Comparison of ENCODE assay signal across 11 cellular contexts in the genomic region with DNA sequence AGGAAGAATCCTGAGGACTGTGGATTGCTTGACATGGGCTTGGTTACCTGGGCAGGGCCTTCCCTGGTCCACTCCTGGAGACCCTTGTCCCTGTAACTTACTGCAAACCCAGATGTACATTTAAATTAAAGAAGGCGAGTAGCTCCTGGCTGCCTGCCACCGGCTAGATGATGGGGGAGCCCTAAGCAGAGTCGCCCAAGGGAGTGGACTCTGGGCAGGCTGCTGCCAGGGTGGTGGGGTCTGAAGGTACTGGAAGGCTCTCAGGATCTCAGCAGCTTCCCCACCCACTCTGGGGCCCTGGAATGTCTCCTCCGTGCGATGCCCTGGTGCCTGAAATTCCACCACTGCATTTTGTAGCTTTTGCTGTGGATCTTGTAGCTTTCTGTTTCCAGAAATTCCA.
DNase-seq lines count a peak whose midpoint lies in the region; ATAC-seq, FAIRE-seq and TF ChIP-seq lines count a peak whose summit lies in the region.
"Had no signal": no experiment of that assay in that cellular context is flagged by ENCODE, and none has a peak within 500 bp of the region (broad histone marks: within the 10 kb centered on the region; RNA-seq: fewer than 3 reads in every experiment).

No MANE protein-coding gene starts in this region.

- TF ChIP-seq EP300 in HepG2 (IDR thresholded peaks at IDR 0.05; ENCODE audit: low read depth in 2 of 2, low read length in 2 of 2) (no peak), HepG2 (CRISPR knock-in tag; IDR thresholded peaks at IDR 0.05; ENCODE audit: borderline replicate concordance) (no peak)

- H3K9ac ChIP-seq in adipocyte (ENCODE audit: low read length) (no peak overlapping the region), HepG2 (ENCODE audit: insufficient read depth, low read depth, low read length) (no peak overlapping the region)

- TF ChIP-seq POLR2A in HepG2 (IDR thresholded peaks at IDR 0.05; ENCODE audit: insufficient read depth in 1 of 2, low read depth in 2 of 2, low read length in 2 of 2), result no peak

- BruUV-seq in HepG2 (replicated peaks; lab: Mats Ljungman, UMichigan), result no TSS peak

- no peak overlapping the region for H3K27ac ChIP-seq in HepG2 (ENCODE audit: extremely low read length, insufficient read depth, low read length)
- H3K27ac ChIP-seq: gastrocnemius medialis had no signal

- ATAC-seq in HepG2 (peak; percentile 41), HG02884 (IDR thresholded peaks at IDR 0.05; ENCODE audit: unreplicated experiment) (no peak), GM21786 (IDR thresholded peaks at IDR 0.05; ENCODE audit: unreplicated experiment) (no peak), GM18870 (IDR thresholded peaks at IDR 0.05; ENCODE audit: unreplicated experiment) (no peak)
- ATAC-seq: gastrocnemius medialis, natural killer cell had no signal

- CTCF ChIA-PET in HepG2 (lab: Yijun Ruan, JAX; ENCODE audit: low intra/inter-chr PET ratio, low total read pairs), result no interaction called here

- H3K27me3 ChIP-seq in adipocyte (replicated peaks; ENCODE audit: control insufficient read depth, insufficient read depth, low read length), result no peaks in the 10 kb centered on the region
- peaks cover 0 to 4% of the 10 kb centered on the region in 2 experiments; a peak in 2 of 5 replicates for H3K27me3 ChIP-seq in HepG2 (ENCODE audit: control insufficient read depth in 1 of 2, insufficient read depth in 2 of 2, low read length in 2 of 2)

- H3K79me2 ChIP-seq in HepG2 (ENCODE audit: insufficient read depth, low read length), result no peaks in the 10 kb centered on the region

- H3K4me3 ChIP-seq in adipocyte (ENCODE audit: low read length) (no peak overlapping the region), HepG2 (replicated peaks in 1 of 3; ENCODE audit: insufficient read depth in 1 of 3, low read depth in 2 of 3, low read length in 3 of 3) (no peak overlapping the region)
- H3K4me3 ChIP-seq: gastrocnemius medialis had no signal

- H3K9me3 ChIP-seq in adipocyte (ENCODE audit: control insufficient read depth, low read length) (peaks cover 3% of the 10 kb centered on the region), HepG2 (ENCODE audit: low read length) (no peaks in the 10 kb centered on the region)

- H2AFZ ChIP-seq in HepG2 (ENCODE audit: low read length), result no peak overlapping the region

- no peak for TF ChIP-seq RAD21 in HepG2 (CRISPR knock-in tag; IDR thresholded peaks at IDR 0.05)

- in situ Hi-C loops in HepG2 (cut with HindIII; ENCODE audit: extremely low pct_ligation_motif_present, low pct_unique_long_range_greater_than_20kb), result loop anchor here (5.0 kb wide), 1 partner anchor 73 kb away; the partner anchor contains the start of gene FBXL14

- 0% methylated on average over 2 of the region's 5 CpGs for WGBS in HepG2 (ENCODE audit: low lambda C conversion rate)

- no peaks in the 10 kb centered on the region for H3K36me3 ChIP-seq in adipocyte (ENCODE audit: control insufficient read depth, insufficient read depth, low read length, severe bottlenecking)
- no peaks in the 10 kb centered on the region for H3K36me3 ChIP-seq in HepG2 (replicated peaks in 1 of 2; ENCODE audit: control insufficient read depth in 1 of 2, insufficient read depth in 2 of 2, low read length in 2 of 2)
- H3K36me3 ChIP-seq: gastrocnemius medialis had no signal

- peak overlapping the region; percentile 58 for H3K4me2 ChIP-seq in HepG2 (ENCODE audit: low read depth, low read length)

- peaks cover 21% of the 10 kb centered on the region for H3K4me1 ChIP-seq in adipocyte (ENCODE audit: control insufficient read depth, insufficient read depth, low read length)
- peaks cover 24% of the 10 kb centered on the region for H3K4me1 ChIP-seq in HepG2 (ENCODE audit: insufficient read depth, low read length)
- H3K4me1 ChIP-seq: gastrocnemius medialis had no signal

- TF ChIP-seq CTCF in HepG2 (CRISPR knock-in tag; IDR thresholded peaks at IDR 0.05), result no peak

- FAIRE-seq in HepG2 (lab: Jason Lieb, UNC), result no peak

- POLR2A ChIA-PET in HepG2 (lab: Yijun Ruan, JAX), result no interaction called here

- intact Hi-C loops in HepG2 (cut with micrococcal nuclease; ENCODE audit: unreplicated experiment), result loop anchor here (5.0 kb wide), 1 partner anchor 402 kb away; no protein-coding TSS in a partner anchor

- H4K20me1 ChIP-seq in HepG2 (ENCODE audit: insufficient read depth, low read length), result no peaks in the 10 kb centered on the region; the same call in 1 of the 2 replicates

- DNase-seq in activated effector memory CD4-positive, alpha-beta T cell treated with anti-CD3 and anti-CD28 coated beads, Interleukin-2, amount 50 U/mL, for 16 hours, result peak; percentile 44
- no peak for DNase-seq in activated effector memory CD4-positive, alpha-beta T cell treated with Interleukin-2 at 50 U/mL for 16 hours
- DNase-seq in adipocyte (ENCODE audit: low read depth) (peak; percentile 47), HepG2 (ENCODE audit: low spot score) (no peak), activated gamma-delta T cell (lab: John Stamatoyannopoulos, UW) (no peak)
- DNase-seq: CD4-positive, alpha-beta memory T cell; gastrocnemius medialis; natural killer cell had no signal

TF ChIP-seq in HepG2, 621 proteins besides CTCF, POLR2A, EP300 and RAD21 (continues in another document):
- TF ChIP-seq ZNF710 (CRISPR knock-in tag; IDR thresholded peaks at IDR 0.05; ENCODE audit: borderline replicate concordance) (no peak), ZNF274 (CRISPR knock-in tag; IDR thresholded peaks at IDR 0.05) (no peak), ZNF878 (CRISPR knock-in tag; IDR thresholded peaks at IDR 0.05) (no peak), SPEN (CRISPR knock-in tag; IDR thresholded peaks at IDR 0.05; ENCODE audit: low read depth) (no peak), HMGA1 (CRISPR knock-in tag; conservative IDR thresholded peaks at IDR 0.05) (no peak), ZNF564 (CRISPR knock-in tag; IDR thresholded peaks at IDR 0.05) (no peak), SALL2 (CRISPR knock-in tag; IDR thresholded peaks at IDR 0.05) (no peak)
- TF ChIP-seq, protein P1, sequence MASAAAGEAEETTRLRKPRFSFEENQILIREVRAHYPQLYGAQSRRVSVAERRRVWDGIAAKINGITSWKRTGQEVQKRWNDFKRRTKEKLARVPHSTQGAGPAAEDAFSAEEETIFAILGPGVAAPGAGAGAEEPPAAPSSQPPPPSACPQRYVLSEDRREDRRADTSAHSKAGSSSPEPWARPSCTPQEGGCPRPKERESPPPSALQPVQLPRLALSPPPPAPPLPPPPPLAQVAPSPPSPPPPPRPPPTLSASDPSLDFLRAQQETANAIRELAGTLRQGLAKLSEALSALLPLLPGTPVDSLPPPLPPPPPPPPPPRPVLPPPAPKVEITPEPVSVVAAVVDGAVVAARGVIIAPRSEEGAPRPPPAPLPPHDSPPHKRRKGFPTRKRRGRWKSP (CRISPR knock-in tag; IDR thresholded peaks at IDR 0.05), result no peak
- TF ChIP-seq, protein P2, sequence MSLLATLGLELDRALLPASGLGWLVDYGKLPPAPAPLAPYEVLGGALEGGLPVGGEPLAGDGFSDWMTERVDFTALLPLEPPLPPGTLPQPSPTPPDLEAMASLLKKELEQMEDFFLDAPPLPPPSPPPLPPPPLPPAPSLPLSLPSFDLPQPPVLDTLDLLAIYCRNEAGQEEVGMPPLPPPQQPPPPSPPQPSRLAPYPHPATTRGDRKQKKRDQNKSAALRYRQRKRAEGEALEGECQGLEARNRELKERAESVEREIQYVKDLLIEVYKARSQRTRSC (CRISPR knock-in tag; IDR thresholded peaks at IDR 0.05; ENCODE audit: low read depth), result no peak

Comparison
In these comparisons a context has a peak if more than half of its experiments do, and no peak if none do; other contexts are left out.
1. DNase-seq: peak in activated effector memory CD4-positive, alpha-beta T cell treated with anti-CD3 and anti-CD28 coated beads, Interleukin-2, amount 50 U/mL, for 16 hours (single experiment) and adipocyte (single experiment); none in activated effector memory CD4-positive, alpha-beta T cell treated with Interleukin-2 at 50 U/mL for 16 hours (single experiment), HepG2 (single experiment) and activated gamma-delta T cell (single experiment).